ENCODE assay signal across 8 cellular contexts in the genomic region with DNA sequence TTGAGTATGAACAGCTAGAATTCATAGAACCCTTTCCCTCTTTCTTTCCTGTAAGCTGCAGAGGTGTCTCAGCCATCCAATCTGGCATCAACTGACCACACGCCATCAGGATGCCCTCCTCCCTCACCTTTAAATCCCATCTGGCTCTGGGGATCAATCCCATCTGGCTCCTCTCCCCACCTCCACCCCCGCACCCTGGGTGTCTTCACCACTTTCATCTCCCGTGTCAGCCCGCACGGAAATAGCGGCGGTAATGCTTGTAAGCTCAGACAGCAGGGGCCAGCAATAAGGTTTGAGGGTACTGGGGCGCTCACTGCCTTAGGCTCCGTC. TPM values are rescaled to one million over a fixed set of nuclear protein-coding genes. Genes with fewer than 3 reads are reported as not detected.
A peak's percentile ranks its signal among the peaks of the same experiment; 100 is the strongest.
DNase-seq lines count a peak whose midpoint lies in the region; ATAC-seq lines count a peak whose summit lies in the region.

No MANE protein-coding gene starts in this region.

- H3K27ac Mint-ChIP-seq in activated CD4-positive, alpha-beta T cell treated with anti-CD3 and anti-CD28 coated beads, Interleukin-2, amount 10 ng/mL, durations not matched to agents 24 days and 14 days: peak overlapping the region; percentile 91
- H3K27ac Mint-ChIP-seq in stimulated activated naive B cell treated with anti-CD40 and anti-IgM and Interleukin-4, amounts not matched to agents 10 μg/mL and 1 μg/mL and 100 μg/mL, for 72 hours: peak overlapping the region; percentile 95

- H3K9me3 Mint-ChIP-seq in activated CD4-positive, alpha-beta T cell treated with anti-CD3 and anti-CD28 coated beads, Interleukin-2, amount 10 ng/mL, durations not matched to agents 24 days and 14 days: no peaks in the 10 kb centered on the region
- H3K9me3 Mint-ChIP-seq in stimulated activated naive B cell treated with anti-CD40 and anti-IgM and Interleukin-4, amounts not matched to agents 10 μg/mL and 1 μg/mL and 100 μg/mL, for 72 hours: no peaks in the 10 kb centered on the region

- peak overlapping the region; percentile 80 for H3K4me3 Mint-ChIP-seq in activated CD4-positive, alpha-beta T cell treated with anti-CD3 and anti-CD28 coated beads, Interleukin-2, amount 10 ng/mL, durations not matched to agents 24 days and 14 days
- H3K4me3 Mint-ChIP-seq in stimulated activated naive B cell treated with anti-CD40 and anti-IgM and Interleukin-4, amounts not matched to agents 10 μg/mL and 1 μg/mL and 100 μg/mL, for 72 hours: peak overlapping the region; percentile 79 to 87

- no peak for DNase-seq in activated CD4-positive, alpha-beta T cell treated with anti-CD3 and anti-CD28 coated beads, Interleukin-2, amount 10 ng/mL, durations not matched to agents 24 days and 14 days
- no peak for DNase-seq in activated CD4-positive, alpha-beta T cell treated with anti-CD3 and anti-CD28 coated beads for 48 hours
- peak; percentile 44 for DNase-seq in activated CD8-positive, alpha-beta memory T cell treated with anti-CD3 and anti-CD28 coated beads, Interleukin-2, amount 50 U/mL, for 4 hours
- DNase-seq in glomerular visceral epithelial cell (ENCODE audit: extremely low spot score) (peak; percentile 36), NCI-H1048 (lab: John Stamatoyannopoulos, UW) (no peak), NCI-H1092 (lab: John Stamatoyannopoulos, UW) (no peak)
- no peak for DNase-seq in stimulated activated naive B cell treated with anti-CD40 and anti-IgM and Interleukin-4, amounts not matched to agents 10 μg/mL and 1 μg/mL and 100 μg/mL, for 72 hours

- intact Hi-C loops in activated CD4-positive, alpha-beta T cell treated with anti-CD3 and anti-CD28 coated beads, Interleukin-2, amount 10 ng/mL, durations not matched to agents 24 days and 14 days (cut with micrococcal nuclease): loop anchor here (5.0 kb wide), 1 partner anchor 685 kb away; a partner anchor contains a TSS

- H3K36me3 Mint-ChIP-seq in activated CD4-positive, alpha-beta T cell treated with anti-CD3 and anti-CD28 coated beads, Interleukin-2, amount 10 ng/mL, durations not matched to agents 24 days and 14 days (ENCODE audit: low read depth): peaks cover 52% of the 10 kb centered on the region
- H3K36me3 Mint-ChIP-seq in stimulated activated naive B cell treated with anti-CD40 and anti-IgM and Interleukin-4, amounts not matched to agents 10 μg/mL and 1 μg/mL and 100 μg/mL, for 72 hours: peaks cover 39 to 50% of the 10 kb centered on the region in 2 donors

- no peak for ATAC-seq in stimulated activated naive B cell treated with anti-CD40 and anti-IgM and Interleukin-4, amounts not matched to agents 10 μg/mL and 1 μg/mL and 100 μg/mL, for 72 hours (replicated peaks)
- ATAC-seq in GM21367 (IDR thresholded peaks at IDR 0.05; ENCODE audit: unreplicated experiment): no peak

- H3K4me1 Mint-ChIP-seq in activated CD4-positive, alpha-beta T cell treated with anti-CD3 and anti-CD28 coated beads, Interleukin-2, amount 10 ng/mL, durations not matched to agents 24 days and 14 days: peaks cover 61% of the 10 kb centered on the region
- peaks cover 54 to 69% of the 10 kb centered on the region in 2 donors for H3K4me1 Mint-ChIP-seq in stimulated activated naive B cell treated with anti-CD40 and anti-IgM and Interleukin-4, amounts not matched to agents 10 μg/mL and 1 μg/mL and 100 μg/mL, for 72 hours

- H3K27me3 Mint-ChIP-seq in activated CD4-positive, alpha-beta T cell treated with anti-CD3 and anti-CD28 coated beads, Interleukin-2, amount 10 ng/mL, durations not matched to agents 24 days and 14 days: no peaks in the 10 kb centered on the region
- H3K27me3 Mint-ChIP-seq in stimulated activated naive B cell treated with anti-CD40 and anti-IgM and Interleukin-4, amounts not matched to agents 10 μg/mL and 1 μg/mL and 100 μg/mL, for 72 hours: no peaks in the 10 kb centered on the region

RNA-seq across cellular contexts. Expression of a gene that starts 0.5 kb away (rescaled TPM):
- total RNA-seq in activated CD4-positive, alpha-beta T cell treated with anti-CD3 and anti-CD28 coated beads, Interleukin-2, amount 10 ng/mL, durations not matched to agents 24 days and 14 days: not detected in 2 replicates

RNA-seq across cellular contexts. Expression of a gene that starts 1.2 kb away (rescaled TPM):
- 235 and 240 TPM in 2 replicates for total RNA-seq in activated CD4-positive, alpha-beta T cell treated with anti-CD3 and anti-CD28 coated beads, Interleukin-2, amount 10 ng/mL, durations not matched to agents 24 days and 14 days

RNA-seq across cellular contexts. Expression of a gene that starts 7.3 kb away (rescaled TPM):
- total RNA-seq in activated CD4-positive, alpha-beta T cell treated with anti-CD3 and anti-CD28 coated beads, Interleukin-2, amount 10 ng/mL, durations not matched to agents 24 days and 14 days: 29.1 and 31.7 TPM in 2 replicates

RNA-seq across cellular contexts. Expression of a gene that starts 7.3 kb away (rescaled TPM):
- total RNA-seq in activated CD4-positive, alpha-beta T cell treated with anti-CD3 and anti-CD28 coated beads, Interleukin-2, amount 10 ng/mL, durations not matched to agents 24 days and 14 days: 4.6 and 4.9 TPM in 2 replicates

RNA-seq across cellular contexts. Expression of a gene that starts 22.9 kb away (rescaled TPM):
- total RNA-seq in activated CD4-positive, alpha-beta T cell treated with anti-CD3 and anti-CD28 coated beads, Interleukin-2, amount 10 ng/mL, durations not matched to agents 24 days and 14 days: 144 and 149 TPM in 2 replicates

Comparison
In these comparisons a context has a peak if more than half of its experiments do, and no peak if none do; other contexts are left out.
1. DNase-seq: peak in activated CD8-positive, alpha-beta memory T cell treated with anti-CD3 and anti-CD28 coated beads, Interleukin-2, amount 50 U/mL, for 4 hours (single experiment) and glomerular visceral epithelial cell (single experiment); none in activated CD4-positive, alpha-beta T cell treated with anti-CD3 and anti-CD28 coated beads, Interleukin-2, amount 10 ng/mL, durations not matched to agents 24 days and 14 days (single experiment), activated CD4-positive, alpha-beta T cell treated with anti-CD3 and anti-CD28 coated beads for 48 hours (single experiment), stimulated activated naive B cell treated with anti-CD40 and anti-IgM and Interleukin-4, amounts not matched to agents 10 μg/mL and 1 μg/mL and 100 μg/mL, for 72 hours (single experiment), NCI-H1048 (single experiment) and NCI-H1092 (single experiment).